11 cellular contexts compared by ENCODE assay signal in genomic region chr6:157614026-157614484, GRCh38.
A peak's percentile ranks its signal among the peaks of the same experiment; 100 is the strongest.
DNase-seq lines count a peak whose midpoint lies in the region; ATAC-seq and TF ChIP-seq lines count a peak whose summit lies in the region.
"Had no signal": no experiment of that assay in that cellular context is flagged by ENCODE, and none has a peak within 500 bp of the region (broad histone marks: within the 10 kb centered on the region; RNA-seq: fewer than 3 reads in every experiment).

No MANE protein-coding gene starts in this region.

- no peak for TF ChIP-seq POLR2A in heart left ventricle (IDR thresholded peaks at IDR 0.05)

- no peaks in the 10 kb centered on the region for H3K9me3 ChIP-seq in heart left ventricle

- in situ Hi-C loops in astrocyte of the spinal cord (cut with HindIII; ENCODE audit: low sequenced_read_pairs), result no loop called here

- TF ChIP-seq CTCF in astrocyte of the spinal cord (IDR thresholded peaks at IDR 0.05; ENCODE audit: low read depth, low read length) (no peak), heart left ventricle (IDR thresholded peaks at IDR 0.05) (no peak)

- no peak overlapping the region for H3K27ac ChIP-seq in heart left ventricle
- H3K27ac ChIP-seq: HL-60 had no signal

- H3K4me1 ChIP-seq in heart left ventricle, result peaks cover 0 to 14% (median 0%) of the 10 kb centered on the region in 12 donors

- peak; percentile 8 for DNase-seq in HK-2 (ENCODE audit: unreplicated experiment)
- peak; percentile 6 for DNase-seq in astrocyte of the spinal cord (ENCODE audit: low read depth, low spot score)
- peak; percentile 53 for DNase-seq in renal cortical epithelial cell (ENCODE audit: low read depth)
- DNase-seq in SIG-M5 (lab: John Stamatoyannopoulos, UW), result no peak
- no peak for DNase-seq in heart left ventricle
- no peak for DNase-seq in central memory CD4-positive, alpha-beta T cell
- no peak for DNase-seq in CD1c-positive myeloid dendritic cell (ENCODE audit: extremely low spot score)
- DNase-seq: dermis blood vessel endothelial cell; stimulated activated CD4-positive, alpha-beta T cell treated with anti-CD3 and anti-CD28 coated beads, Interleukin-4, amount 100 ng/mL, for 24 hours had no signal

- intact Hi-C loops in heart left ventricle (cut with DNase I), result no loop called here

- ATAC-seq in GM18861 (IDR thresholded peaks at IDR 0.05; ENCODE audit: unreplicated experiment) (peak; percentile 70), heart left ventricle (no peak)

- no peaks in the 10 kb centered on the region for H3K27me3 ChIP-seq in heart left ventricle

- no peaks in the 10 kb centered on the region for H3K36me3 ChIP-seq in heart left ventricle

- H3K4me3 ChIP-seq in astrocyte of the spinal cord (ENCODE audit: low read depth, low read length) (no peak overlapping the region), heart left ventricle (no peak overlapping the region)

- WGBS in heart left ventricle, 4 donors, result 92 to 100% (median 96%) methylated on average over 4 of the region's 4 CpGs

Comparison
In these comparisons a context has a peak if more than half of its experiments do, and no peak if none do; other contexts are left out.
1. DNase-seq: peak in HK-2 (single experiment), astrocyte of the spinal cord (single experiment) and renal cortical epithelial cell (single experiment); none in SIG-M5 (single experiment), heart left ventricle (0 of 5), central memory CD4-positive, alpha-beta T cell (single experiment) and CD1c-positive myeloid dendritic cell (single experiment).